21 cellular contexts compared by ENCODE assay signal in the genomic region with DNA sequence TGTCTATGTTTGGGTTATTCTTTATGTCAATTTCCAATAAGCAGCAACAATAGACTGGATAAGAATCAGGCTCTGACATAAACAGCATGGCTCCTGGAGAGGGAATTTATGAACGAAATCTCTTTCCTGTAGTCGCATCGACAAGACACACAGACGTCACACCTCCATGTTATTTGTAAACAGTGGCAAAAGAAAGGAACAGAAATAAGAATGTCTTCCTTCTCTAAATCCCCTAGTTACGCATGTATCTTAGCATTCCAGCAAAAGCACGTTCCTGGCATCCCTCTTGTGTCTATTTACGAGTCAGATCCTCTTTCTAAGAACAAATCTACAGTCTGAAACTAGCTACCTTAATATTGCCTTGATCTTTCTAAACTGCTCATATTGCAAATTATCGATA.
"Had no signal": no experiment of that assay in that cellular context is flagged by ENCODE, and none has a peak within 500 bp of the region (broad histone marks: within the 10 kb centered on the region; RNA-seq: fewer than 3 reads in every experiment).

No MANE protein-coding gene starts in this region.

- H3K36me3 Mint-ChIP-seq: naive B cell; natural killer cell treated with Interleukin-12 subunit alpha and Interleukin-12 subunit beta and Interleukin-15 and Interleukin-18, amount 100 ng/mL, for 72 hours; stimulated activated effector memory CD8-positive, alpha-beta T cell treated with anti-CD3 and anti-CD28 coated beads, Interleukin-12 subunit alpha, Interleukin-12 subunit beta, amount 100 ng/mL, for 72 hours had no signal

- H3K4me3 Mint-ChIP-seq: naive B cell; natural killer cell treated with Interleukin-12 subunit alpha and Interleukin-12 subunit beta and Interleukin-15 and Interleukin-18, amount 100 ng/mL, for 72 hours; stimulated activated effector memory CD8-positive, alpha-beta T cell treated with anti-CD3 and anti-CD28 coated beads, Interleukin-12 subunit alpha, Interleukin-12 subunit beta, amount 100 ng/mL, for 72 hours had no signal

- H3K4me3 ChIP-seq: gastrocnemius medialis, mucosa of descending colon, ovary, right lobe of liver, stomach, thyroid gland, vagina had no signal

- H3K4me1 ChIP-seq: right lobe of liver had no signal

- H3K9me3 Mint-ChIP-seq: natural killer cell treated with Interleukin-12 subunit alpha and Interleukin-12 subunit beta and Interleukin-15 and Interleukin-18, amount 100 ng/mL, for 72 hours had no signal

- H3K9me3 ChIP-seq: gastrocnemius medialis, mucosa of descending colon, ovary, right lobe of liver, stomach, thyroid gland, vagina had no signal

- H3K27ac Mint-ChIP-seq: naive B cell; natural killer cell treated with Interleukin-12 subunit alpha and Interleukin-12 subunit beta and Interleukin-15 and Interleukin-18, amount 100 ng/mL, for 72 hours; stimulated activated effector memory CD8-positive, alpha-beta T cell treated with anti-CD3 and anti-CD28 coated beads, Interleukin-12 subunit alpha, Interleukin-12 subunit beta, amount 100 ng/mL, for 72 hours had no signal

- H3K36me3 ChIP-seq: gastrocnemius medialis, ovary, right lobe of liver, stomach, thyroid gland, vagina had no signal

- DNase-seq: cerebellar nuclear complex; cortex of kidney; effector CD4-positive, alpha-beta T cell; gastrocnemius medialis; kidney; mammary epithelial cell; mucosa of descending colon; naive B cell; occipital lobe; ovary; right lobe of liver; stimulated activated CD4-positive, alpha-beta T cell treated with anti-CD3 and anti-CD28 coated beads, Interleukin-2, amount 100 ng/mL, for 24 hours; stimulated activated CD4-positive, alpha-beta T cell treated with anti-CD3 and anti-CD28 coated beads, Interleukin-4, amount 100 ng/mL, for 24 hours; stimulated activated naive CD4-positive, alpha-beta T cell treated with Interleukin-2 at 50 U/mL for 16 hours; stomach; thyroid gland; trophoblast cell had no signal

- H3K27ac ChIP-seq: gastrocnemius medialis, ovary, right lobe of liver, thyroid gland, vagina had no signal

- ATAC-seq: gastrocnemius medialis; left lobe of liver; mucosa of descending colon; right lobe of liver; stimulated activated effector memory CD8-positive, alpha-beta T cell treated with anti-CD3 and anti-CD28 coated beads, Interleukin-12 subunit alpha, Interleukin-12 subunit beta, amount 100 ng/mL, for 72 hours had no signal

- H3K27me3 ChIP-seq: gastrocnemius medialis, ovary, right lobe of liver, stomach, thyroid gland, vagina had no signal

- H3K27me3 Mint-ChIP-seq: naive B cell had no signal

- H3K4me1 Mint-ChIP-seq: naive B cell; stimulated activated effector memory CD8-positive, alpha-beta T cell treated with anti-CD3 and anti-CD28 coated beads, Interleukin-12 subunit alpha, Interleukin-12 subunit beta, amount 100 ng/mL, for 72 hours had no signal
